Comparison of ENCODE assay signal across 20 cellular contexts in the genomic region with DNA sequence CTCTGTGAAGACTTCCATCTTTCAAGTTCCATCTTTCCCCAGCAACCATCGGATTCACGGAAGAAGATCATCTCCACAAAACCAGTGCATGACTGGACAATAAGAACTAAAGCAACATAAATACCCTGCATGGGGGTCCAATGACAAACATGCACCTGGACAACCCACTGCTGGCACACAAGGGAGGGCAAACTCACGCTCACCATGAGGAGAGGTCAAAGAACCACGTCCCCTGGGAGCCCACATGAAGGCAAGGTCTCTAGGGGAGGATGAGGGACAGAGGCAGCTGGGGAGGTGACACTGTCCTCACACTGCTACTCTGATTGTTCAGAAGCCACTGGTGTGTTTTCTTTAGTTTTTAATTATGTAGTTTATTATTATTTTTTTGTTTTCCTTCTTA.
"Had no signal": no experiment of that assay in that cellular context is flagged by ENCODE, and none has a peak within 500 bp of the region (broad histone marks: within the 10 kb centered on the region; RNA-seq: fewer than 3 reads in every experiment).

No MANE protein-coding gene starts in this region.

- H3K4me1 ChIP-seq: gastrocnemius medialis, pancreas, right lobe of liver, tibial nerve, upper lobe of left lung, uterus had no signal

- H3K9me3 Mint-ChIP-seq: stimulated activated naive CD8-positive, alpha-beta T cell treated with anti-CD3 and anti-CD28 coated beads, Interleukin-15, Interleukin-2, amounts not matched to agents 100 ng/mL and 50 ng/mL, for 24 hours had no signal

- H3K4me3 ChIP-seq: dorsolateral prefrontal cortex, gastrocnemius medialis, lung, pancreas, right lobe of liver, thoracic aorta, tibial nerve, upper lobe of left lung, uterus had no signal

- H3K4me1 Mint-ChIP-seq: natural killer cell had no signal

- H3K4me3 Mint-ChIP-seq: memory B cell; natural killer cell; stimulated activated naive B cell treated with anti-CD40 and anti-IgM and Interleukin-4, amounts not matched to agents 10 μg/mL and 1 μg/mL and 100 μg/mL, for 72 hours; stimulated activated naive CD8-positive, alpha-beta T cell treated with anti-CD3 and anti-CD28 coated beads, Interleukin-15, Interleukin-2, amounts not matched to agents 100 ng/mL and 50 ng/mL, for 24 hours had no signal

- H3K36me3 ChIP-seq: gastrocnemius medialis, neutrophil, pancreas, right lobe of liver, thoracic aorta, tibial nerve, upper lobe of left lung, uterus had no signal

- H3K36me3 Mint-ChIP-seq: natural killer cell had no signal

- H3K27me3 Mint-ChIP-seq: stimulated activated naive B cell treated with anti-CD40 and anti-IgM and Interleukin-4, amounts not matched to agents 10 μg/mL and 1 μg/mL and 100 μg/mL, for 72 hours; stimulated activated naive CD8-positive, alpha-beta T cell treated with anti-CD3 and anti-CD28 coated beads, Interleukin-15, Interleukin-2, amounts not matched to agents 100 ng/mL and 50 ng/mL, for 24 hours had no signal

- DNase-seq: dorsolateral prefrontal cortex; effector CD4-positive, alpha-beta T cell; foreskin fibroblast; gastrocnemius medialis; natural killer cell; pancreas; retina; right lobe of liver; small intestine; stimulated activated CD4-positive, alpha-beta T cell treated with anti-CD3 and anti-CD28 coated beads, Interleukin-15, amount 100 ng/mL, for 24 hours; stimulated activated CD4-positive, alpha-beta T cell treated with anti-CD3 and anti-CD28 coated beads, Interleukin-2, amount 100 ng/mL, for 48 hours; stimulated activated naive B cell treated with anti-CD40 and anti-IgM and Interleukin-4, amounts not matched to agents 10 μg/mL and 1 μg/mL and 100 μg/mL, for 72 hours; upper lobe of left lung; uterus had no signal

- H3K9me3 ChIP-seq: gastrocnemius medialis, neutrophil, pancreas, right lobe of liver, thoracic aorta, upper lobe of left lung, uterus had no signal

- H3K27ac Mint-ChIP-seq: natural killer cell; stimulated activated naive B cell treated with anti-CD40 and anti-IgM and Interleukin-4, amounts not matched to agents 10 μg/mL and 1 μg/mL and 100 μg/mL, for 72 hours; stimulated activated naive CD8-positive, alpha-beta T cell treated with anti-CD3 and anti-CD28 coated beads, Interleukin-15, Interleukin-2, amounts not matched to agents 100 ng/mL and 50 ng/mL, for 24 hours had no signal

- H3K27ac ChIP-seq: dorsolateral prefrontal cortex, gastrocnemius medialis, neutrophil, pancreas, right lobe of liver, thoracic aorta, tibial nerve, upper lobe of left lung, uterus had no signal

- H3K27me3 ChIP-seq: dorsolateral prefrontal cortex, gastrocnemius medialis, neutrophil, pancreas, right lobe of liver, tibial nerve, upper lobe of left lung, uterus had no signal
